Comparison of ENCODE assay signal across 28 cellular contexts in the genomic region with DNA sequence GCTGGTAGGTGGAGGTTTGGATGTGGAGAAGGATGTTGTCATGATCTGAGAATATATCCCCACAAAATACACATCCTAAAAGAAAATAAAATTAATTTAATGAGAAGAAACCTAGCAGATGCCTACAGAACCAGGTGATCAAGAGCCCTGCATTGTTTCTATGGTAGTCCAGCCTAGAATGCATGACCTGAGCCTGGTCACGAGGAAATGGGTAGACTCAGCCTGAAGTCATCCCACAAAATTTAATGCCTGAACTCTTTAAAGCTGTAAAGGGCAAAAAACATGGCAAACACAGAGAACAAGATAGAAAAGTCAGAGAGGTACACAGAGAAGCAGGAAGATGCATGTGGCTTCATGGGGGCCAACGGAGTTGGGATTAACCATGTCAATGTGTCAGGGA. TPM values are rescaled to one million over a fixed set of nuclear protein-coding genes. Genes with fewer than 3 reads are reported as not detected.
DNase-seq lines count a peak whose midpoint lies in the region; ATAC-seq, FAIRE-seq and TF ChIP-seq lines count a peak whose summit lies in the region.
"Had no signal": no experiment of that assay in that cellular context is flagged by ENCODE, and none has a peak within 500 bp of the region (broad histone marks: within the 10 kb centered on the region; RNA-seq: fewer than 3 reads in every experiment).

No MANE protein-coding gene starts in this region.

- H3K4me3 Mint-ChIP-seq in activated B cell treated with CpG ODN at 0.5 μM for 24 hours = no peak overlapping the region
- H3K4me3 Mint-ChIP-seq: CD8-positive, alpha-beta T cell had no signal

- no peak overlapping the region for H4K91ac ChIP-seq in mesenchymal stem cell (ENCODE audit: low read length)

- no peak overlapping the region for H4K8ac ChIP-seq in mesenchymal stem cell (ENCODE audit: low read length)

- no peak overlapping the region for H3K4me3 ChIP-seq in mesenchymal stem cell (ENCODE audit: insufficient read depth in 1 of 2, low read depth in 1 of 2, low read length in 2 of 2)
- H3K4me3 ChIP-seq in dorsolateral prefrontal cortex = no peak overlapping the region
- no peak overlapping the region for H3K4me3 ChIP-seq in kidney (ENCODE audit: low read length in 2 of 2)
- H3K4me3 ChIP-seq: HAP-1, SK-N-MC had no signal

- peaks cover 21% of the 10 kb centered on the region for H3K36me3 Mint-ChIP-seq in activated B cell treated with CpG ODN at 0.5 μM for 24 hours (ENCODE audit: low read depth)
- H3K36me3 Mint-ChIP-seq: CD8-positive, alpha-beta T cell had no signal

- H3K14ac ChIP-seq in mesenchymal stem cell (ENCODE audit: low read length in 2 of 2) = no peak overlapping the region

- TF ChIP-seq CTCF in activated B cell treated with CpG ODN at 0.5 μM for 24 hours (IDR thresholded peaks at IDR 0.05) = no peak
- no peak for TF ChIP-seq CTCF in dorsolateral prefrontal cortex (IDR thresholded peaks at IDR 0.05 in 54 of 56, conservative IDR thresholded peaks at IDR 0.05 in 2 of 56; ENCODE audit: low read depth in 1 of 56, partially characterized antibody in 56 of 56)
- TF ChIP-seq CTCF in kidney (IDR thresholded peaks at IDR 0.05; ENCODE audit: borderline replicate concordance, extremely low read depth, insufficient read depth) = no peak

- peak overlapping the region; percentile 65 for H3K27ac ChIP-seq in mesenchymal stem cell (ENCODE audit: low read length, poor library complexity, severe bottlenecking)
- H3K27ac ChIP-seq in dorsolateral prefrontal cortex = no peak overlapping the region
- H3K27ac ChIP-seq in kidney (ENCODE audit: low read depth in 2 of 2, low read length in 2 of 2) = no peak overlapping the region
- H3K27ac ChIP-seq: SK-N-MC had no signal

- H3K9ac ChIP-seq in mesenchymal stem cell (ENCODE audit: low read length) (no peak overlapping the region), kidney (ENCODE audit: low read length in 2 of 2) (no peak overlapping the region)

- peaks cover 50% of the 10 kb centered on the region for H3K4me1 Mint-ChIP-seq in activated B cell treated with CpG ODN at 0.5 μM for 24 hours

- intact Hi-C loops in activated B cell treated with CpG ODN at 0.5 μM for 24 hours (cut with micrococcal nuclease) = loop anchor here (5.0 kb wide), 1 partner anchor 265 kb away; no protein-coding TSS in a partner anchor
- intact Hi-C loops in dorsolateral prefrontal cortex (cut with DNase I) = no loop called here
- intact Hi-C loops in kidney (cut with DNase I) = no loop called here

- H2BK15ac ChIP-seq in mesenchymal stem cell (ENCODE audit: low read depth, poor library complexity, severe bottlenecking) = no peak overlapping the region

- H3K27ac Mint-ChIP-seq in activated B cell treated with CpG ODN at 0.5 μM for 24 hours = peak overlapping the region; percentile 38
- H3K27ac Mint-ChIP-seq: CD8-positive, alpha-beta T cell had no signal

- H3K27me3 Mint-ChIP-seq in activated B cell treated with CpG ODN at 0.5 μM for 24 hours = no peaks in the 10 kb centered on the region

- no peak overlapping the region for H2BK5ac ChIP-seq in mesenchymal stem cell (ENCODE audit: low read depth, low read length, poor library complexity, severe bottlenecking)

- H3K4ac ChIP-seq in mesenchymal stem cell (ENCODE audit: low read depth in 1 of 2, low read length in 2 of 2) = no peak overlapping the region

- H3K18ac ChIP-seq in mesenchymal stem cell (ENCODE audit: low read depth in 1 of 2, low read length in 2 of 2) = no peak overlapping the region

- FAIRE-seq in kidney (lab: Jason Lieb, UNC) = no peak

- POLR2A ChIA-PET in activated B cell treated with CpG ODN at 0.5 μM for 24 hours (lab: Charles Lee) = interaction anchor here (1.1 kb wide), 1 partner anchor 170 kb away, joined by 4 read pairs; no protein-coding TSS in a partner anchor

- no peak overlapping the region for H2AFZ ChIP-seq in mesenchymal stem cell (ENCODE audit: low read depth, low read length)

- no peaks in the 10 kb centered on the region for H3K9me3 Mint-ChIP-seq in activated B cell treated with CpG ODN at 0.5 μM for 24 hours
- H3K9me3 Mint-ChIP-seq: CD8-positive, alpha-beta T cell had no signal

- ATAC-seq in activated B cell treated with CpG ODN at 0.5 μM for 24 hours (ENCODE audit: low read depth) = no peak
- ATAC-seq: CD8-positive, alpha-beta T cell; Panc1 had no signal

- H2BK120ac ChIP-seq in mesenchymal stem cell (ENCODE audit: low read depth, low read length) = no peak overlapping the region

- no peak overlapping the region for H3K4me2 ChIP-seq in mesenchymal stem cell (ENCODE audit: low read length, poor library complexity, severe bottlenecking)

- CTCF ChIA-PET in activated B cell treated with CpG ODN at 0.5 μM for 24 hours (lab: Charles Lee) = interaction anchor here (0.9 to 1.3 kb wide), 2 partner anchors 170 to 250 kb away, joined by 3 read pairs; no protein-coding TSS in a partner anchor

- H3K9me3 ChIP-seq in mesenchymal stem cell (ENCODE audit: control insufficient read depth, low read length) (no peaks in the 10 kb centered on the region), kidney (ENCODE audit: control insufficient read depth in 1 of 2, low read length in 2 of 2) (no peaks in the 10 kb centered on the region)
- H3K9me3 ChIP-seq: Caco-2, HAP-1 had no signal

- H2BK12ac ChIP-seq in mesenchymal stem cell (ENCODE audit: low read length in 2 of 2) = no peak overlapping the region

- H3K27me3 ChIP-seq in mesenchymal stem cell (ENCODE audit: control insufficient read depth in 1 of 2, insufficient read depth in 1 of 2, low read length in 2 of 2) (no peaks in the 10 kb centered on the region), dorsolateral prefrontal cortex (no peaks in the 10 kb centered on the region)

- peaks cover 3 to 82% of the 10 kb centered on the region in 2 experiments for H3K36me3 ChIP-seq in mesenchymal stem cell (ENCODE audit: control insufficient read depth in 1 of 2, insufficient read depth in 2 of 2, low read depth in 1 of 2, low read length in 2 of 2)
- peaks cover 0 to 2% of the 10 kb centered on the region in 2 donors for H3K36me3 ChIP-seq in kidney (ENCODE audit: control insufficient read depth in 1 of 2, insufficient read depth in 2 of 2, low read length in 2 of 2)
- H3K36me3 ChIP-seq: HAP-1 had no signal

- peaks cover 25% of the 10 kb centered on the region for H3K79me1 ChIP-seq in mesenchymal stem cell (replicated peaks; ENCODE audit: low read length, poor library complexity, severe bottlenecking)

- DNase-seq in HCEC 1CT (peak; percentile 23), activated B cell treated with CpG ODN at 0.5 μM for 24 hours (no peak), mesenchymal stem cell (no peak), dorsolateral prefrontal cortex (no peak), T-helper 1 cell (no peak), kidney (no peak), 8988T (no peak)
- DNase-seq: C1 segment of cervical spinal cord; Caco-2; CD8-positive, alpha-beta T cell; DMS 273 treated with DMSO at 0.1 percent for 48 hours; DMS79 treated with DMSO at 0.1 percent for 48 hours; GOT3; IMR-90; KG1; MM.1S; NCI-H1417; NCI-H1694; NCI-H2029 treated with DMSO at 0.1 percent for 48 hours; NCI-H2227 treated with DMSO at 0.1 percent for 48 hours; NCI-H69; SIG-M5; SW 1271 had no signal

- no peak overlapping the region for H3K23ac ChIP-seq in mesenchymal stem cell (ENCODE audit: low read length in 2 of 2)

- 90% methylated on average over 1 of the region's 2 CpGs for WGBS in mesenchymal stem cell

- H3K4me1 ChIP-seq in mesenchymal stem cell (ENCODE audit: control insufficient read depth, insufficient read depth, low read depth, low read length) (peaks cover 7% of the 10 kb centered on the region), kidney (ENCODE audit: control insufficient read depth in 1 of 2, insufficient read depth in 1 of 2, low read depth in 1 of 2, low read length in 2 of 2) (peaks cover 2 to 3% of the 10 kb centered on the region in 2 donors)
- H3K4me1 ChIP-seq: HAP-1 had no signal

- peak overlapping the region; percentile 72 for H2AK5ac ChIP-seq in mesenchymal stem cell (ENCODE audit: low read length, severe bottlenecking)

RNA-seq across cellular contexts. Expression of gene LDHAL6B, which starts 36.0 kb away (rescaled TPM):
- not detected in 2 replicates for total RNA-seq in activated B cell treated with CpG ODN at 0.5 μM for 24 hours
- not detected for polyA plus RNA-seq in mesenchymal stem cell (2013, experiment 1 of 2)
- polyA plus RNA-seq in mesenchymal stem cell (2013, experiment 2 of 2) = not detected
- not detected for total RNA-seq in dorsolateral prefrontal cortex
- not detected for total RNA-seq in kidney
- not detected for polyA plus RNA-seq in kidney (ENCODE audit: insufficient read depth, low read depth, low replicate concordance)
- total RNA-seq: A673; Caco-2; CD8-positive, alpha-beta T cell; IMR-90; NCI-H460 had no signal
- polyA plus RNA-seq: IMR-90 had no signal
